8 cellular contexts compared by ENCODE assay signal in genomic region chr13:29901714-29902631, GRCh38. TPM values are rescaled to one million over a fixed set of nuclear protein-coding genes. Genes with fewer than 3 reads are reported as not detected.
DNase-seq lines count a peak whose midpoint lies in the region; ATAC-seq lines count a peak whose summit lies in the region.

No MANE protein-coding gene starts in this region.

- peaks cover 6% of the 10 kb centered on the region for H3K4me1 Mint-ChIP-seq in activated naive CD8-positive, alpha-beta T cell treated with anti-CD3 and anti-CD28 coated beads, Interleukin-2, amount 10 ng/mL, durations not matched to agents 7 days and 5 days

- H3K9me3 ChIP-seq in mesenchymal stem cell (ENCODE audit: control insufficient read depth, low read length): peaks cover 11% of the 10 kb centered on the region

- H3K27me3 Mint-ChIP-seq in activated naive CD8-positive, alpha-beta T cell treated with anti-CD3 and anti-CD28 coated beads, Interleukin-2, amount 10 ng/mL, durations not matched to agents 7 days and 5 days: peaks cover 6% of the 10 kb centered on the region

- H3K14ac ChIP-seq in mesenchymal stem cell (ENCODE audit: low read length in 2 of 2): no peak overlapping the region

- peaks cover 4% of the 10 kb centered on the region for H3K4me1 ChIP-seq in mesenchymal stem cell (ENCODE audit: control insufficient read depth, insufficient read depth, low read depth, low read length)

- no peak overlapping the region for H2BK120ac ChIP-seq in mesenchymal stem cell (ENCODE audit: low read depth, low read length)

- H3K4ac ChIP-seq in mesenchymal stem cell (ENCODE audit: low read depth in 1 of 2, low read length in 2 of 2): no peak overlapping the region

- no peak overlapping the region for H2BK15ac ChIP-seq in mesenchymal stem cell (ENCODE audit: low read depth, poor library complexity, severe bottlenecking)

- peak overlapping the region; percentile 84 for H3K27ac ChIP-seq in mesenchymal stem cell (ENCODE audit: low read length, poor library complexity, severe bottlenecking)

- ATAC-seq in activated naive CD8-positive, alpha-beta T cell treated with anti-CD3 and anti-CD28 coated beads, Interleukin-2, amount 10 ng/mL, durations not matched to agents 7 days and 5 days (ENCODE audit: low read depth): peak; percentile 52
- ATAC-seq in HG03135 (IDR thresholded peaks at IDR 0.05; ENCODE audit: unreplicated experiment) (no peak), HG02763 (IDR thresholded peaks at IDR 0.05; ENCODE audit: unreplicated experiment) (no peak)

- no peak overlapping the region for H3K9ac ChIP-seq in mesenchymal stem cell (ENCODE audit: low read length)

- peak overlapping the region; percentile 69 for H2BK5ac ChIP-seq in mesenchymal stem cell (ENCODE audit: low read depth, low read length, poor library complexity, severe bottlenecking)

- H3K36me3 ChIP-seq in mesenchymal stem cell (ENCODE audit: control insufficient read depth in 1 of 2, insufficient read depth in 2 of 2, low read depth in 1 of 2, low read length in 2 of 2): no peaks in the 10 kb centered on the region

- H2AK5ac ChIP-seq in mesenchymal stem cell (ENCODE audit: low read length, severe bottlenecking): peak overlapping the region; percentile 61

- H3K18ac ChIP-seq in mesenchymal stem cell (ENCODE audit: low read depth in 1 of 2, low read length in 2 of 2): no peak overlapping the region

- H4K91ac ChIP-seq in mesenchymal stem cell (ENCODE audit: low read length): no peak overlapping the region

- peak overlapping the region in 1 of 2 experiments; percentile 2 for H3K4me3 ChIP-seq in mesenchymal stem cell (ENCODE audit: insufficient read depth in 1 of 2, low read depth in 1 of 2, low read length in 2 of 2)

- peak overlapping the region; percentile 81 for H3K4me3 Mint-ChIP-seq in activated naive CD8-positive, alpha-beta T cell treated with anti-CD3 and anti-CD28 coated beads, Interleukin-2, amount 10 ng/mL, durations not matched to agents 7 days and 5 days

- POLR2A ChIA-PET in activated naive CD8-positive, alpha-beta T cell treated with anti-CD3 and anti-CD28 coated beads, Interleukin-2, amount 10 ng/mL, durations not matched to agents 7 days and 5 days (lab: Charles Lee): no interaction called here

- no peak overlapping the region for H2BK12ac ChIP-seq in mesenchymal stem cell (ENCODE audit: low read length in 2 of 2)

- no peaks in the 10 kb centered on the region for H3K9me3 Mint-ChIP-seq in activated naive CD8-positive, alpha-beta T cell treated with anti-CD3 and anti-CD28 coated beads, Interleukin-2, amount 10 ng/mL, durations not matched to agents 7 days and 5 days

- H4K8ac ChIP-seq in mesenchymal stem cell (ENCODE audit: low read length): no peak overlapping the region

- WGBS in mesenchymal stem cell: 47% methylated on average over 9 of the region's 11 CpGs

- no peak overlapping the region for H2AFZ ChIP-seq in mesenchymal stem cell (ENCODE audit: low read depth, low read length)

- H3K27me3 ChIP-seq in mesenchymal stem cell (ENCODE audit: control insufficient read depth in 1 of 2, insufficient read depth in 1 of 2, low read length in 2 of 2): no peaks in the 10 kb centered on the region

- H3K4me2 ChIP-seq in mesenchymal stem cell (ENCODE audit: low read length, poor library complexity, severe bottlenecking): peak overlapping the region; percentile 62

- no peaks in the 10 kb centered on the region for H3K79me1 ChIP-seq in mesenchymal stem cell (replicated peaks; ENCODE audit: low read length, poor library complexity, severe bottlenecking)

- peak; percentile 56 for DNase-seq in ELF-1 (ENCODE audit: low read depth, low spot score)
- DNase-seq in NCI-H2196 treated with DMSO at 0.1 percent for 48 hours (lab: John Stamatoyannopoulos, UW; ENCODE audit: unreplicated experiment): peak; percentile 3
- no peak for DNase-seq in activated naive CD8-positive, alpha-beta T cell treated with anti-CD3 and anti-CD28 coated beads, Interleukin-2, amount 10 ng/mL, durations not matched to agents 7 days and 5 days
- DNase-seq in mesenchymal stem cell: peak; percentile 94
- no peak for DNase-seq in hippocampal formation (lab: John Stamatoyannopoulos, UW)
- DNase-seq in NOMO-1 treated with dmso at 0.1 percent for 144 hours (lab: John Stamatoyannopoulos, UW; ENCODE audit: unreplicated experiment): no peak

- H3K36me3 Mint-ChIP-seq in activated naive CD8-positive, alpha-beta T cell treated with anti-CD3 and anti-CD28 coated beads, Interleukin-2, amount 10 ng/mL, durations not matched to agents 7 days and 5 days: peaks cover 4% of the 10 kb centered on the region

- no peak overlapping the region for H3K23ac ChIP-seq in mesenchymal stem cell (ENCODE audit: low read length in 2 of 2)

- peak overlapping the region; percentile 80 for H3K27ac Mint-ChIP-seq in activated naive CD8-positive, alpha-beta T cell treated with anti-CD3 and anti-CD28 coated beads, Interleukin-2, amount 10 ng/mL, durations not matched to agents 7 days and 5 days

RNA-seq across cellular contexts. Expression of gene UBL3, which starts 51.6 kb away (rescaled TPM):
- total RNA-seq in activated naive CD8-positive, alpha-beta T cell treated with anti-CD3 and anti-CD28 coated beads, Interleukin-2, amount 10 ng/mL, durations not matched to agents 7 days and 5 days: 10 to 100 TPM; 20.5 to 23.6 TPM
- polyA plus RNA-seq in mesenchymal stem cell (2013, experiment 1 of 2): 13.1 TPM
- 13.9 TPM for polyA plus RNA-seq in mesenchymal stem cell (2013, experiment 2 of 2)

Comparison
In these comparisons a context has a peak if more than half of its experiments do, and no peak if none do; other contexts are left out.
1. DNase-seq: peak in ELF-1 (single experiment), NCI-H2196 treated with DMSO at 0.1 percent for 48 hours (single experiment) and mesenchymal stem cell (single experiment); none in activated naive CD8-positive, alpha-beta T cell treated with anti-CD3 and anti-CD28 coated beads, Interleukin-2, amount 10 ng/mL, durations not matched to agents 7 days and 5 days (single experiment), hippocampal formation (0 of 2) and NOMO-1 treated with dmso at 0.1 percent for 144 hours (single experiment).